In genomic region chr20:36875702-36876472, GRCh38 we compare ENCODE assay signal across 1 cellular context.
TF ChIP-seq lines count a peak whose summit lies in the region.

TLDC2 (plus strand) TSS chr20:36876138; CDS start chr20:36876175, 37 bp downstream.

TF ChIP-seq in HepG2, 621 proteins besides CTCF, POLR2A, EP300 and RAD21 (continued from another document and continues in another):
- no peak for TF ChIP-seq ZBTB10 (CRISPR knock-in tag; IDR thresholded peaks at IDR 0.05; ENCODE audit: borderline replicate concordance)
- TF ChIP-seq MAZ (IDR thresholded peaks at IDR 0.05; ENCODE audit: borderline replicate concordance, low read depth, low read length), result no peak
- TF ChIP-seq MAZ (CRISPR knock-in tag; IDR thresholded peaks at IDR 0.05; ENCODE audit: low read depth), result no peak
- TF ChIP-seq PHF21A (CRISPR knock-in tag; IDR thresholded peaks at IDR 0.05), result peak; percentile 80; the same call in 1 of the 2 replicates
- TF ChIP-seq, protein P1, sequence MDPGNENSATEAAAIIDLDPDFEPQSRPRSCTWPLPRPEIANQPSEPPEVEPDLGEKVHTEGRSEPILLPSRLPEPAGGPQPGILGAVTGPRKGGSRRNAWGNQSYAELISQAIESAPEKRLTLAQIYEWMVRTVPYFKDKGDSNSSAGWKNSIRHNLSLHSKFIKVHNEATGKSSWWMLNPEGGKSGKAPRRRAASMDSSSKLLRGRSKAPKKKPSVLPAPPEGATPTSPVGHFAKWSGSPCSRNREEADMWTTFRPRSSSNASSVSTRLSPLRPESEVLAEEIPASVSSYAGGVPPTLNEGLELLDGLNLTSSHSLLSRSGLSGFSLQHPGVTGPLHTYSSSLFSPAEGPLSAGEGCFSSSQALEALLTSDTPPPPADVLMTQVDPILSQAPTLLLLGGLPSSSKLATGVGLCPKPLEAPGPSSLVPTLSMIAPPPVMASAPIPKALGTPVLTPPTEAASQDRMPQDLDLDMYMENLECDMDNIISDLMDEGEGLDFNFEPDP (CRISPR knock-in tag; conservative IDR thresholded peaks at IDR 0.05), result 0 out of 2 replicates have a peak, but pooled peaks have one; percentile 82
- TF ChIP-seq ZSCAN22 (CRISPR knock-in tag; IDR thresholded peaks at IDR 0.05), result no peak
- 0 out of 2 replicates have a peak, but pooled peaks have one; percentile 58 for TF ChIP-seq KLF13 (CRISPR knock-in tag; IDR thresholded peaks at IDR 0.05)
- TF ChIP-seq ZNF430 (CRISPR knock-in tag; IDR thresholded peaks at IDR 0.05), result no peak
- no peak for TF ChIP-seq GTF2F1 (IDR thresholded peaks at IDR 0.05; ENCODE audit: low read length)
- no peak for TF ChIP-seq KLF11 (CRISPR knock-in tag; IDR thresholded peaks at IDR 0.05)
- TF ChIP-seq, protein P2, sequence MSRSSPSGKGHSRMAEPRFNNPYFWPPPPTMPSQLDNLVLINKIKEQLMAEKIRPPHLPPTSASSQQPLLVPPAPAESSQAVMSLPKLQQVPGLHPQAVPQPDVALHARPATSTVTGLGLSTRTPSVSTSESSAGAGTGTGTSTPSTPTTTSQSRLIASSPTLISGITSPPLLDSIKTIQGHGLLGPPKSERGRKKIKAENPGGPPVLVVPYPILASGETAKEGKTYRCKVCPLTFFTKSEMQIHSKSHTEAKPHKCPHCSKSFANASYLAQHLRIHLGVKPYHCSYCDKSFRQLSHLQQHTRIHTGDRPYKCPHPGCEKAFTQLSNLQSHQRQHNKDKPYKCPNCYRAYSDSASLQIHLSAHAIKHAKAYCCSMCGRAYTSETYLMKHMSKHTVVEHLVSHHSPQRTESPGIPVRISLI (CRISPR knock-in tag; IDR thresholded peaks at IDR 0.05; ENCODE audit: borderline replicate concordance), result no peak; the same call in 1 of the 2 replicates
- no peak for TF ChIP-seq NCOR1 (IDR thresholded peaks at IDR 0.05; ENCODE audit: borderline replicate concordance, low read length)
- TF ChIP-seq TAF1 (CRISPR knock-in tag; IDR thresholded peaks at IDR 0.05), result 0 out of 2 replicates have a peak, but pooled peaks have one; percentile 25
- no peak for TF ChIP-seq ZNF547 (CRISPR knock-in tag; IDR thresholded peaks at IDR 0.05)
- peak; percentile 43; the same call in 1 of the 2 replicates for TF ChIP-seq LBX2 (CRISPR knock-in tag; IDR thresholded peaks at IDR 0.05; ENCODE audit: borderline replicate concordance)
- TF ChIP-seq ZBTB42 (CRISPR knock-in tag; IDR thresholded peaks at IDR 0.05), result no peak
- no peak for TF ChIP-seq ZNF207 (IDR thresholded peaks at IDR 0.05; ENCODE audit: borderline replicate concordance)
- TF ChIP-seq, protein P3, sequence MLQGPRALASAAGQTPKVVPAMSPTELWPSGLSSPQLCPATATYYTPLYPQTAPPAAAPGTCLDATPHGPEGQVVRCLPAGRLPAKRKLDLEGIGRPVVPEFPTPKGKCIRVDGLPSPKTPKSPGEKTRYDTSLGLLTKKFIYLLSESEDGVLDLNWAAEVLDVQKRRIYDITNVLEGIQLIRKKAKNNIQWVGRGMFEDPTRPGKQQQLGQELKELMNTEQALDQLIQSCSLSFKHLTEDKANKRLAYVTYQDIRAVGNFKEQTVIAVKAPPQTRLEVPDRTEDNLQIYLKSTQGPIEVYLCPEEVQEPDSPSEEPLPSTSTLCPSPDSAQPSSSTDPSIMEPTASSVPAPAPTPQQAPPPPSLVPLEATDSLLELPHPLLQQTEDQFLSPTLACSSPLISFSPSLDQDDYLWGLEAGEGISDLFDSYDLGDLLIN (CRISPR knock-in tag; IDR thresholded peaks at IDR 0.05; ENCODE audit: borderline replicate concordance), result no peak
- no peak for TF ChIP-seq ZNF780A (CRISPR knock-in tag; IDR thresholded peaks at IDR 0.05)
- TF ChIP-seq, protein P4, sequence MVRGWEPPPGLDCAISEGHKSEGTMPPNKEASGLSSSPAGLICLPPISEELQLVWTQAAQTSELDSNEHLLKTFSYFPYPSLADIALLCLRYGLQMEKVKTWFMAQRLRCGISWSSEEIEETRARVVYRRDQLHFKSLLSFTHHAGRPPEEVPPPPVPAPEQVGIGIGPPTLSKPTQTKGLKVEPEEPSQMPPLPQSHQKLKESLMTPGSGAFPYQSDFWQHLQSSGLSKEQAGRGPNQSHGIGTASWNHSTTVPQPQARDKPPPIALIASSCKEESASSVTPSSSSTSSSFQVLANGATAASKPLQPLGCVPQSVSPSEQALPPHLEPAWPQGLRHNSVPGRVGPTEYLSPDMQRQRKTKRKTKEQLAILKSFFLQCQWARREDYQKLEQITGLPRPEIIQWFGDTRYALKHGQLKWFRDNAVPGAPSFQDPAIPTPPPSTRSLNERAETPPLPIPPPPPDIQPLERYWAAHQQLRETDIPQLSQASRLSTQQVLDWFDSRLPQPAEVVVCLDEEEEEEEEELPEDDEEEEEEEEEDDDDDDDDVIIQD (CRISPR knock-in tag; IDR thresholded peaks at IDR 0.05; ENCODE audit: low read depth), result peak; percentile 65; the same call in 1 of the 2 replicates
- TF ChIP-seq, protein P5, sequence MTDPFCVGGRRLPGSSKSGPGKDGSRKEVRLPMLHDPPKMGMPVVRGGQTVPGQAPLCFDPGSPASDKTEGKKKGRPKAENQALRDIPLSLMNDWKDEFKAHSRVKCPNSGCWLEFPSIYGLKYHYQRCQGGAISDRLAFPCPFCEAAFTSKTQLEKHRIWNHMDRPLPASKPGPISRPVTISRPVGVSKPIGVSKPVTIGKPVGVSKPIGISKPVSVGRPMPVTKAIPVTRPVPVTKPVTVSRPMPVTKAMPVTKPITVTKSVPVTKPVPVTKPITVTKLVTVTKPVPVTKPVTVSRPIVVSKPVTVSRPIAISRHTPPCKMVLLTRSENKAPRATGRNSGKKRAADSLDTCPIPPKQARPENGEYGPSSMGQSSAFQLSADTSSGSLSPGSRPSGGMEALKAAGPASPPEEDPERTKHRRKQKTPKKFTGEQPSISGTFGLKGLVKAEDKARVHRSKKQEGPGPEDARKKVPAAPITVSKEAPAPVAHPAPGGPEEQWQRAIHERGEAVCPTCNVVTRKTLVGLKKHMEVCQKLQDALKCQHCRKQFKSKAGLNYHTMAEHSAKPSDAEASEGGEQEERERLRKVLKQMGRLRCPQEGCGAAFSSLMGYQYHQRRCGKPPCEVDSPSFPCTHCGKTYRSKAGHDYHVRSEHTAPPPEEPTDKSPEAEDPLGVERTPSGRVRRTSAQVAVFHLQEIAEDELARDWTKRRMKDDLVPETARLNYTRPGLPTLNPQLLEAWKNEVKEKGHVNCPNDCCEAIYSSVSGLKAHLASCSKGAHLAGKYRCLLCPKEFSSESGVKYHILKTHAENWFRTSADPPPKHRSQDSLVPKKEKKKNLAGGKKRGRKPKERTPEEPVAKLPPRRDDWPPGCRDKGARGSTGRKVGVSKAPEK (CRISPR knock-in tag; IDR thresholded peaks at IDR 0.05; ENCODE audit: borderline replicate concordance), result no peak; the same call in 1 of the 2 replicates
- TF ChIP-seq, protein P6, sequence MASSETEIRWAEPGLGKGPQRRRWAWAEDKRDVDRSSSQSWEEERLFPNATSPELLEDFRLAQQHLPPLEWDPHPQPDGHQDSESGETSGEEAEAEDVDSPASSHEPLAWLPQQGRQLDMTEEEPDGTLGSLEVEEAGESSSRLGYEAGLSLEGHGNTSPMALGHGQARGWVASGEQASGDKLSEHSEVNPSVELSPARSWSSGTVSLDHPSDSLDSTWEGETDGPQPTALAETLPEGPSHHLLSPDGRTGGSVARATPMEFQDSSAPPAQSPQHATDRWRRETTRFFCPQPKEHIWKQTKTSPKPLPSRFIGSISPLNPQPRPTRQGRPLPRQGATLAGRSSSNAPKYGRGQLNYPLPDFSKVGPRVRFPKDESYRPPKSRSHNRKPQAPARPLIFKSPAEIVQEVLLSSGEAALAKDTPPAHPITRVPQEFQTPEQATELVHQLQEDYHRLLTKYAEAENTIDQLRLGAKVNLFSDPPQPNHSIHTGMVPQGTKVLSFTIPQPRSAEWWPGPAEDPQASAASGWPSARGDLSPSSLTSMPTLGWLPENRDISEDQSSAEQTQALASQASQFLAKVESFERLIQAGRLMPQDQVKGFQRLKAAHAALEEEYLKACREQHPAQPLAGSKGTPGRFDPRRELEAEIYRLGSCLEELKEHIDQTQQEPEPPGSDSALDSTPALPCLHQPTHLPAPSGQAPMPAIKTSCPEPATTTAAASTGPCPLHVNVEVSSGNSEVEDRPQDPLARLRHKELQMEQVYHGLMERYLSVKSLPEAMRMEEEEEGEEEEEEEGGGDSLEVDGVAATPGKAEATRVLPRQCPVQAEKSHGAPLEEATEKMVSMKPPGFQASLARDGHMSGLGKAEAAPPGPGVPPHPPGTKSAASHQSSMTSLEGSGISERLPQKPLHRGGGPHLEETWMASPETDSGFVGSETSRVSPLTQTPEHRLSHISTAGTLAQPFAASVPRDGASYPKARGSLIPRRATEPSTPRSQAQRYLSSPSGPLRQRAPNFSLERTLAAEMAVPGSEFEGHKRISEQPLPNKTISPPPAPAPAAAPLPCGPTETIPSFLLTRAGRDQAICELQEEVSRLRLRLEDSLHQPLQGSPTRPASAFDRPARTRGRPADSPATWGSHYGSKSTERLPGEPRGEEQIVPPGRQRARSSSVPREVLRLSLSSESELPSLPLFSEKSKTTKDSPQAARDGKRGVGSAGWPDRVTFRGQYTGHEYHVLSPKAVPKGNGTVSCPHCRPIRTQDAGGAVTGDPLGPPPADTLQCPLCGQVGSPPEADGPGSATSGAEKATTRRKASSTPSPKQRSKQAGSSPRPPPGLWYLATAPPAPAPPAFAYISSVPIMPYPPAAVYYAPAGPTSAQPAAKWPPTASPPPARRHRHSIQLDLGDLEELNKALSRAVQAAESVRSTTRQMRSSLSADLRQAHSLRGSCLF (CRISPR knock-in tag; IDR thresholded peaks at IDR 0.05; ENCODE audit: borderline replicate concordance), result no peak
- TF ChIP-seq ARID2 (CRISPR knock-in tag; IDR thresholded peaks at IDR 0.05; ENCODE audit: borderline replicate concordance), result no peak
- no peak for TF ChIP-seq ZBTB1 (CRISPR knock-in tag; IDR thresholded peaks at IDR 0.05; ENCODE audit: borderline replicate concordance)
- no peak for TF ChIP-seq FOXP1 (IDR thresholded peaks at IDR 0.05)
- TF ChIP-seq FOXP1 (CRISPR knock-in tag; IDR thresholded peaks at IDR 0.05), result no peak
- peak; percentile 40; the same call in 1 of the 2 replicates for TF ChIP-seq ZNF205 (CRISPR knock-in tag; IDR thresholded peaks at IDR 0.05)
- no peak for TF ChIP-seq SMAD3 (CRISPR knock-in tag; IDR thresholded peaks at IDR 0.05)
- peak; percentile 92 for TF ChIP-seq ZFY (CRISPR knock-in tag; IDR thresholded peaks at IDR 0.05)
- peak; percentile 81; the same call in 1 of the 2 replicates for TF ChIP-seq ZNF34 (CRISPR knock-in tag; IDR thresholded peaks at IDR 0.05; ENCODE audit: borderline replicate concordance)
- no peak for TF ChIP-seq SNAPC2 (CRISPR knock-in tag; IDR thresholded peaks at IDR 0.05)
- TF ChIP-seq, protein P7, sequence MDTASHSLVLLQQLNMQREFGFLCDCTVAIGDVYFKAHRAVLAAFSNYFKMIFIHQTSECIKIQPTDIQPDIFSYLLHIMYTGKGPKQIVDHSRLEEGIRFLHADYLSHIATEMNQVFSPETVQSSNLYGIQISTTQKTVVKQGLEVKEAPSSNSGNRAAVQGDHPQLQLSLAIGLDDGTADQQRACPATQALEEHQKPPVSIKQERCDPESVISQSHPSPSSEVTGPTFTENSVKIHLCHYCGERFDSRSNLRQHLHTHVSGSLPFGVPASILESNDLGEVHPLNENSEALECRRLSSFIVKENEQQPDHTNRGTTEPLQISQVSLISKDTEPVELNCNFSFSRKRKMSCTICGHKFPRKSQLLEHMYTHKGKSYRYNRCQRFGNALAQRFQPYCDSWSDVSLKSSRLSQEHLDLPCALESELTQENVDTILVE (CRISPR knock-in tag; IDR thresholded peaks at IDR 0.05), result no peak
- no peak for TF ChIP-seq ZNF577 (CRISPR knock-in tag; IDR thresholded peaks at IDR 0.05; ENCODE audit: borderline replicate concordance, low read depth)
- TF ChIP-seq MAF1 (CRISPR knock-in tag; IDR thresholded peaks at IDR 0.05; ENCODE audit: borderline replicate concordance), result no peak
- TF ChIP-seq ISL2 (CRISPR knock-in tag; IDR thresholded peaks at IDR 0.05), result no peak
- TF ChIP-seq ZNF44 (CRISPR knock-in tag; IDR thresholded peaks at IDR 0.05), result no peak
- no peak for TF ChIP-seq ZNF256 (CRISPR knock-in tag; conservative IDR thresholded peaks at IDR 0.05)
